17 cellular contexts compared by ENCODE assay signal in genomic region chr11:100525635-100526034, GRCh38.
DNase-seq lines count a peak whose midpoint lies in the region; ATAC-seq and TF ChIP-seq lines count a peak whose summit lies in the region.
"Had no signal": no experiment of that assay in that cellular context is flagged by ENCODE, and none has a peak within 500 bp of the region (broad histone marks: within the 10 kb centered on the region; RNA-seq: fewer than 3 reads in every experiment).

No MANE protein-coding gene starts in this region.

- ATAC-seq in DND-41 (ENCODE audit: insufficient read depth, low read depth) (no peak), Panc1 (no peak), lower lobe of right lung (no peak)
- ATAC-seq: effector memory CD8-positive, alpha-beta T cell had no signal

- H3K4me3 ChIP-seq in DND-41 (ENCODE audit: low read depth in 1 of 2, low read length in 2 of 2) (no peak overlapping the region), HFF-Myc (replicated peaks; ENCODE audit: low read depth, low read length) (no peak overlapping the region), Panc1 (ENCODE audit: low read depth in 2 of 2, low read length in 2 of 2) (no peak overlapping the region), lower lobe of right lung (no peak overlapping the region), osteoblast (ENCODE audit: insufficient read depth, low read length) (no peak overlapping the region), lower leg skin (ENCODE audit: low read depth, poor library complexity, severe bottlenecking) (no peak overlapping the region)
- H3K4me3 ChIP-seq: SK-N-MC had no signal

- TF ChIP-seq POLR2A in lower leg skin (IDR thresholded peaks at IDR 0.05) = no peak

- in situ Hi-C loops in Panc1 (cut with HindIII; ENCODE audit: low pct_unique_long_range_greater_than_20kb, low sequenced_read_pairs) = no loop called here

- BruUV-seq in Panc1 (replicated peaks; lab: Mats Ljungman, UMichigan) = no TSS peak

- H3K9me3 ChIP-seq in DND-41 (ENCODE audit: insufficient read depth, low read length, severe bottlenecking) = no peaks in the 10 kb centered on the region
- peaks cover 3% of the 10 kb centered on the region; the same call in 1 of the 2 replicates for H3K9me3 ChIP-seq in Panc1 (ENCODE audit: control insufficient read depth, insufficient read depth, low read depth, low read length)
- peaks cover 12% of the 10 kb centered on the region for H3K9me3 ChIP-seq in lower lobe of right lung
- H3K9me3 ChIP-seq in osteoblast (ENCODE audit: low read depth, low read length) = no peaks in the 10 kb centered on the region

- H3K79me2 ChIP-seq in DND-41 (ENCODE audit: insufficient read depth, low read length) (no peaks in the 10 kb centered on the region), osteoblast (ENCODE audit: insufficient read depth, low read length) (no peaks in the 10 kb centered on the region)

- H4K20me1 ChIP-seq in DND-41 (ENCODE audit: insufficient read depth, low read length) = no peaks in the 10 kb centered on the region
- H4K20me1 ChIP-seq in osteoblast (ENCODE audit: insufficient read depth, low read length) = no peaks in the 10 kb centered on the region

- H3K4me1 ChIP-seq in DND-41 (ENCODE audit: insufficient read depth, low read length) = no peaks in the 10 kb centered on the region
- no peaks in the 10 kb centered on the region for H3K4me1 ChIP-seq in Panc1 (ENCODE audit: control insufficient read depth, insufficient read depth, low read length)
- no peaks in the 10 kb centered on the region for H3K4me1 ChIP-seq in lower lobe of right lung
- H3K4me1 ChIP-seq in osteoblast (ENCODE audit: insufficient read depth, low read length) = no peaks in the 10 kb centered on the region

- no peaks in the 10 kb centered on the region for H3K27me3 ChIP-seq in DND-41 (ENCODE audit: insufficient read depth, low read length, poor library complexity)
- H3K27me3 ChIP-seq in Panc1 (ENCODE audit: control insufficient read depth, insufficient read depth, low read length) = no peaks in the 10 kb centered on the region
- no peaks in the 10 kb centered on the region for H3K27me3 ChIP-seq in lower lobe of right lung (ENCODE audit: low read depth)
- no peaks in the 10 kb centered on the region for H3K27me3 ChIP-seq in osteoblast (ENCODE audit: insufficient read depth, low read length)

- H3K36me3 ChIP-seq in DND-41 (ENCODE audit: insufficient read depth, low read length) (no peaks in the 10 kb centered on the region), Panc1 (ENCODE audit: control insufficient read depth, insufficient read depth, low read length) (no peaks in the 10 kb centered on the region), lower lobe of right lung (no peaks in the 10 kb centered on the region), osteoblast (ENCODE audit: insufficient read depth, low read length) (no peaks in the 10 kb centered on the region)

- no peak overlapping the region for H3K9ac ChIP-seq in DND-41 (ENCODE audit: low read depth, low read length)

- 63 to 71% methylated on average over 2 of the region's 2 CpGs for WGBS in lower leg skin, 2 donors

- intact Hi-C loops in Panc1 (cut with micrococcal nuclease; ENCODE audit: unreplicated experiment) (no loop called here), lower lobe of right lung (cut with DNase I) (no loop called here), lower leg skin (cut with DNase I; ENCODE audit: low total_unique reads) (no loop called here)

- no peak for DNase-seq in DND-41
- DNase-seq in HFF-Myc (ENCODE audit: extremely low read depth, low read depth) = no peak
- DNase-seq in Panc1 (ENCODE audit: low read depth, low spot score) = no peak
- DNase-seq in iPS-NIHi11 (ENCODE audit: low spot score) = peak; percentile 27
- DNase-seq in lower lobe of right lung = no peak
- no peak for DNase-seq in osteoblast (ENCODE audit: insufficient read length, low spot score, missing footprints)
- DNase-seq in SKM-1 treated with dmso at 0.1 percent for 144 hours (lab: John Stamatoyannopoulos, UW; ENCODE audit: unreplicated experiment) = no peak
- no peak for DNase-seq in lower leg skin (ENCODE audit: low spot score in 2 of 2)
- DNase-seq: activated CD4-positive, alpha-beta T cell treated with anti-CD3 and anti-CD28 coated beads for 1 hour; activated T-cell treated with anti-CD3 and anti-CD28 coated beads, Interleukin-2, amount 50 U/mL, for 48 hours; aorta; effector memory CD8-positive, alpha-beta T cell; head of caudate nucleus; NCI-H1048; NCI-H446; stimulated activated naive CD4-positive, alpha-beta T cell treated with Interleukin-2 at 50 U/mL for 16 hours had no signal

- POLR2A ChIA-PET in Panc1 (lab: Charles Lee) = no interaction called here

- no peak overlapping the region for H3K4me2 ChIP-seq in DND-41 (ENCODE audit: insufficient read depth, low read length)
- H3K4me2 ChIP-seq in osteoblast (ENCODE audit: insufficient read depth, low read length) = no peak overlapping the region

- H2AFZ ChIP-seq in DND-41 (ENCODE audit: low read depth, low read length) (no peak overlapping the region), osteoblast (ENCODE audit: low read length) (no peak overlapping the region)

- H3K27ac ChIP-seq in DND-41 (ENCODE audit: low read length) (no peak overlapping the region), Panc1 (ENCODE audit: low read length) (no peak overlapping the region), lower lobe of right lung (no peak overlapping the region), osteoblast (ENCODE audit: low read depth, low read length) (no peak overlapping the region)
- H3K27ac ChIP-seq: SK-N-MC had no signal

- CTCF ChIA-PET in Panc1 (lab: Charles Lee) = no interaction called here

- TF ChIP-seq CTCF in DND-41 (IDR thresholded peaks at IDR 0.05; ENCODE audit: borderline replicate concordance, extremely low read depth, low read length, poor library complexity, severe bottlenecking) = peak; percentile 33
- peak; percentile 26 for TF ChIP-seq CTCF in HFF-Myc (IDR thresholded peaks at IDR 0.05; ENCODE audit: low read depth, low read length, missing control alignments)
- TF ChIP-seq CTCF in Panc1 (IDR thresholded peaks at IDR 0.05) = peak; percentile 57
- no peak for TF ChIP-seq CTCF in lower lobe of right lung (IDR thresholded peaks at IDR 0.05)
- TF ChIP-seq CTCF in osteoblast (IDR thresholded peaks at IDR 0.05; ENCODE audit: extremely low read depth, low read depth, low read length) = no peak
- no peak for TF ChIP-seq CTCF in lower leg skin (IDR thresholded peaks at IDR 0.05)

Comparison
In these comparisons a context has a peak if more than half of its experiments do, and no peak if none do; other contexts are left out.
1. CTCF ChIP-seq: peak in DND-41 (single experiment), HFF-Myc (single experiment) and Panc1 (single experiment); none in lower lobe of right lung (single experiment), osteoblast (single experiment) and lower leg skin (0 of 3).